ENCODE assay signal across 8 cellular contexts in genomic region chr13:51644649-51645048, GRCh38.
A peak's percentile ranks its signal among the peaks of the same experiment; 100 is the strongest.
DNase-seq lines count a peak whose midpoint lies in the region; ATAC-seq, FAIRE-seq and TF ChIP-seq lines count a peak whose summit lies in the region.

No MANE protein-coding gene starts in this region.

- peak overlapping the region; percentile 80 for H3K27ac ChIP-seq in keratinocyte (ENCODE audit: control insufficient read depth, insufficient read depth, low read length)

- in situ Hi-C loops in ACHN (cut with HindIII; ENCODE audit: low pct_ligation_motif_present, low pct_unique_long_range_greater_than_20kb, low sequenced_read_pairs), result no loop called here

- H3K9me1 ChIP-seq in keratinocyte (ENCODE audit: control insufficient read depth, extremely low read depth, insufficient read depth, low read length), result no peaks in the 10 kb centered on the region

- no peaks in the 10 kb centered on the region for H3K9me3 Mint-ChIP-seq in activated naive CD8-positive, alpha-beta T cell treated with anti-CD3 and anti-CD28 coated beads, Interleukin-2, amount 50 U/mL, for 24 hours

- no peaks in the 10 kb centered on the region for H4K20me1 ChIP-seq in keratinocyte (ENCODE audit: control insufficient read depth, extremely low read depth, insufficient read depth, low read length)

- POLR2A ChIA-PET in HEK293T (lab: Yijun Ruan, JAX), result interaction anchor here (1.6 kb wide), 1 partner anchor 192 kb away, joined by 4 read pairs; the partner anchor contains the start of gene INTS6

- peaks cover 56% of the 10 kb centered on the region for H3K4me1 ChIP-seq in keratinocyte (ENCODE audit: control insufficient read depth, extremely low read depth, insufficient read depth, low read length)

- TF ChIP-seq CTCF in keratinocyte (optimal IDR thresholded peaks at IDR 0.05 in 1 of 3, IDR thresholded peaks at IDR 0.05 in 1 of 3, conservative IDR thresholded peaks at IDR 0.05 in 1 of 3; ENCODE audit: extremely low read depth in 1 of 3, insufficient read depth in 2 of 3, low read length in 3 of 3), result no peak

- peaks cover 58% of the 10 kb centered on the region for H3K79me2 ChIP-seq in keratinocyte (ENCODE audit: control insufficient read depth, insufficient read depth, low read length)

- H3K36me3 Mint-ChIP-seq in activated naive CD8-positive, alpha-beta T cell treated with anti-CD3 and anti-CD28 coated beads, Interleukin-2, amount 50 U/mL, for 24 hours (ENCODE audit: low read depth), result peaks cover 2% of the 10 kb centered on the region

- H3K27ac Mint-ChIP-seq in activated naive CD8-positive, alpha-beta T cell treated with anti-CD3 and anti-CD28 coated beads, Interleukin-2, amount 50 U/mL, for 24 hours, result peak overlapping the region; percentile 81

- no peaks in the 10 kb centered on the region for H3K36me3 ChIP-seq in keratinocyte (ENCODE audit: control insufficient read depth in 2 of 2, extremely low read depth in 1 of 2, insufficient read depth in 2 of 2, low read length in 2 of 2)

- H3K9ac ChIP-seq in keratinocyte (ENCODE audit: control insufficient read depth, extremely low read depth, insufficient read depth, low read length), result peak overlapping the region; percentile 45

- no peaks in the 10 kb centered on the region for H3K27me3 ChIP-seq in keratinocyte (ENCODE audit: control insufficient read depth, extremely low read depth, insufficient read depth, low read length)

- CTCF ChIA-PET in HEK293T (lab: Yijun Ruan, JAX), result no interaction called here

- H3K4me3 ChIP-seq in keratinocyte (ENCODE audit: control insufficient read depth in 2 of 3, extremely low read depth in 1 of 3, insufficient read depth in 2 of 3, low read depth in 1 of 3, low read length in 3 of 3), result peak overlapping the region in 2 of 3 experiments; percentile 16 to 29

- H3K4me3 Mint-ChIP-seq in activated naive CD8-positive, alpha-beta T cell treated with anti-CD3 and anti-CD28 coated beads, Interleukin-2, amount 50 U/mL, for 24 hours, result no peak overlapping the region

- dilution Hi-C loops in keratinocyte (cut with MboI; ENCODE audit: extremely low pct_ligation_motif_present, low sequenced_read_pairs), result no loop called here

- no peaks in the 10 kb centered on the region for H3K9me3 ChIP-seq in keratinocyte (ENCODE audit: control insufficient read depth, low read depth, low read length)

- H3K4me2 ChIP-seq in keratinocyte (ENCODE audit: control insufficient read depth, extremely low read depth, insufficient read depth, low read depth, low read length), result peak overlapping the region; percentile 86

- peak; percentile 26 for FAIRE-seq in keratinocyte (lab: Jason Lieb, UNC)

- DNase-seq in ACHN (peak; percentile 3), keratinocyte (ENCODE audit: low read depth, low spot score) (no peak), HUDEP-2 (lab: John Stamatoyannopoulos, UW; ENCODE audit: unreplicated experiment in 76 of 76) (no peak), HEK293T (ENCODE audit: extremely low spot score) (no peak), DMS153 treated with DMSO at 0.1 percent for 48 hours (lab: John Stamatoyannopoulos, UW; ENCODE audit: unreplicated experiment) (no peak), NCI-H524 treated with DMSO at 0.1 percent for 48 hours (lab: John Stamatoyannopoulos, UW) (no peak)
- DNase-seq in activated naive CD8-positive, alpha-beta T cell treated with anti-CD3 and anti-CD28 coated beads, Interleukin-2, amount 50 U/mL, for 24 hours, result no peak

- H3K4me1 Mint-ChIP-seq in activated naive CD8-positive, alpha-beta T cell treated with anti-CD3 and anti-CD28 coated beads, Interleukin-2, amount 50 U/mL, for 24 hours, result peaks cover 44% of the 10 kb centered on the region

- ATAC-seq in HG03135 (IDR thresholded peaks at IDR 0.05; ENCODE audit: unreplicated experiment), result peak; percentile 41
- no peak for ATAC-seq in activated naive CD8-positive, alpha-beta T cell treated with anti-CD3 and anti-CD28 coated beads, Interleukin-2, amount 50 U/mL, for 24 hours

- no peaks in the 10 kb centered on the region for H3K27me3 Mint-ChIP-seq in activated naive CD8-positive, alpha-beta T cell treated with anti-CD3 and anti-CD28 coated beads, Interleukin-2, amount 50 U/mL, for 24 hours

- H2AFZ ChIP-seq in keratinocyte (ENCODE audit: control insufficient read depth, low read length), result no peak overlapping the region

TF ChIP-seq in HEK293T, 16 proteins besides CTCF, POLR2A, EP300 and RAD21:
- TF ChIP-seq SUZ12 (IDR thresholded peaks at IDR 0.05), result no peak
- no peak for TF ChIP-seq HDGF (IDR thresholded peaks at IDR 0.05; ENCODE audit: borderline replicate concordance)
- no peak for TF ChIP-seq L3MBTL2 (conservative IDR thresholded peaks at IDR 0.05)
- no peak for TF ChIP-seq TARDBP (IDR thresholded peaks at IDR 0.05)
- no peak for TF ChIP-seq LEF1 (IDR thresholded peaks at IDR 0.05; ENCODE audit: borderline replicate concordance)
- no peak for TF ChIP-seq SP1 (IDR thresholded peaks at IDR 0.05)
- TF ChIP-seq, protein P1, sequence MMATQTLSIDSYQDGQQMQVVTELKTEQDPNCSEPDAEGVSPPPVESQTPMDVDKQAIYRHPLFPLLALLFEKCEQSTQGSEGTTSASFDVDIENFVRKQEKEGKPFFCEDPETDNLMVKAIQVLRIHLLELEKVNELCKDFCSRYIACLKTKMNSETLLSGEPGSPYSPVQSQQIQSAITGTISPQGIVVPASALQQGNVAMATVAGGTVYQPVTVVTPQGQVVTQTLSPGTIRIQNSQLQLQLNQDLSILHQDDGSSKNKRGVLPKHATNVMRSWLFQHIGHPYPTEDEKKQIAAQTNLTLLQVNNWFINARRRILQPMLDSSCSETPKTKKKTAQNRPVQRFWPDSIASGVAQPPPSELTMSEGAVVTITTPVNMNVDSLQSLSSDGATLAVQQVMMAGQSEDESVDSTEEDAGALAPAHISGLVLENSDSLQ (IDR thresholded peaks at IDR 0.05), result no peak
- no peak for TF ChIP-seq NFRKB (IDR thresholded peaks at IDR 0.05)
- no peak for TF ChIP-seq FOXK2 (IDR thresholded peaks at IDR 0.05)
- TF ChIP-seq BHLHE40 (IDR thresholded peaks at IDR 0.05; ENCODE audit: borderline replicate concordance), result no peak
- no peak for TF ChIP-seq ELF4 (IDR thresholded peaks at IDR 0.05)
- TF ChIP-seq FOXA1 (IDR thresholded peaks at IDR 0.05), result no peak
- no peak for TF ChIP-seq CTBP1 (IDR thresholded peaks at IDR 0.05; ENCODE audit: borderline replicate concordance)
- no peak for TF ChIP-seq FOXM1 (IDR thresholded peaks at IDR 0.05; ENCODE audit: borderline replicate concordance)
- TF ChIP-seq ARNT (IDR thresholded peaks at IDR 0.05), result no peak
